In the genomic region with DNA sequence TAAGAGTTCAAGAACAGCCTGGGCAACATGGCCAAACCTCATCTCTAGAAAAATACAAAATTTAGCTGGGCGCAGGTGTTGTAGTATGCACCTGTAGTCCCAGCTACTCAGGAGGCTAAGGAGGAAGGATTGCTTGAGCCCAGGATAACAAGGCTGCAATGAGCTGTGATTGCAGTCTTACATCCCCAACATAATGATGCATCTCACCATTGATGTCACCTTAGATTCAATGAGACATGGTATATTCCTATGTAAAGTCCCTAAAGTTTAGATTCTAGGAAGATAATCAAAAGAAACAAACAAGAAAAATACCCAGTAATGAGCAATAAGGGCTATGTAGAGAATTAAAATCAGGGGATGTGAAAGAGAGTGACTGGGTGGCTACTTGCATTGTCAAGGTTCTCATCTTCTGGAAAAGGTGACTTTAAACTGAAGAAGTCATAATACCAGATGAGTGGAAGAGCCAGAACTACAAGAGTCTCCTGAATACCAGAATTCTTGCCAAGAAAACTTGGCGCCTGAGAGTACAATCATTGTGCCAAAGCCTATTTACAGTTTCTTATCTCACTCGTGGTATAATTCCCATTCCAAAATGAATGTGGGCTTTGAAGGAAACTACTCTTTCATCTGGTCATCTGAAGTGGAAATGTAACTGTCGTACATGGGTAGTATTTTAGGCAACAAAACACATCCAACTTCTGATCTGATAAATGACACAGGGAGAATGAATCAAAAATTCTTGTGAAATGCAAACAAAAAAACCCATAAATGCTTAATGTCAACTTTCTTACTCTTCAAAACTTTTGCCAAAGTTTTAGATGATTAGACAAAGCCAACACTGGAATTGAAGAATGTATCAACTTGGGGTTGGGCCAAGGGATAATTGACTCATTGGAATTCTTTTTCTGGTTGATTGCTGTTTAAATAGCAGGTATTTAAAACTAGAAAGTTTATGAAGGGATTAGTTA, we compare ENCODE assay signal across 15 cellular contexts.
DNase-seq lines count a peak whose midpoint lies in the region; ATAC-seq, FAIRE-seq and TF ChIP-seq lines count a peak whose summit lies in the region.
"Had no signal": no experiment of that assay in that cellular context is flagged by ENCODE, and none has a peak within 500 bp of the region (broad histone marks: within the 10 kb centered on the region; RNA-seq: fewer than 3 reads in every experiment).

No MANE protein-coding gene starts in this region.

- H3K9me3 Mint-ChIP-seq in Calu3 (ENCODE audit: low read depth, unreplicated experiment) (no peaks in the 10 kb centered on the region), osteocyte (ENCODE audit: unreplicated experiment) (no peaks in the 10 kb centered on the region)
- H3K9me3 Mint-ChIP-seq: naive thymus-derived CD8-positive, alpha-beta T cell; stimulated activated naive CD8-positive, alpha-beta T cell treated with anti-CD3 and anti-CD28 coated beads, Interleukin-15, Interleukin-2, amounts not matched to agents 100 ng/mL and 50 ng/mL, for 24 hours had no signal

- no peaks in the 10 kb centered on the region for H3K79me2 ChIP-seq in fibroblast of lung (ENCODE audit: control insufficient read depth, insufficient read depth, low read length)

- H3K27me3 ChIP-seq in fibroblast of lung (ENCODE audit: control insufficient read depth, insufficient read depth, low read length): no peaks in the 10 kb centered on the region

- ATAC-seq in HG02973 (IDR thresholded peaks at IDR 0.05; ENCODE audit: unreplicated experiment) (no peak), HG03460 (IDR thresholded peaks at IDR 0.05; ENCODE audit: unreplicated experiment) (no peak)
- ATAC-seq: naive thymus-derived CD8-positive, alpha-beta T cell had no signal

- H3K4me1 ChIP-seq in fibroblast of lung (ENCODE audit: control insufficient read depth, extremely low read depth, insufficient read depth, low read length): no peaks in the 10 kb centered on the region

- no peak overlapping the region for H3K27ac ChIP-seq in fibroblast of lung (ENCODE audit: insufficient read depth, low read length)
- H3K27ac ChIP-seq: WERI-Rb-1 had no signal

- no TSS peak for BruUV-seq in Calu3 (replicated peaks; lab: Mats Ljungman, UMichigan)

- H3K4me1 Mint-ChIP-seq in Calu3 (ENCODE audit: low read depth, unreplicated experiment): peaks cover 19% of the 10 kb centered on the region
- H3K4me1 Mint-ChIP-seq in osteocyte (ENCODE audit: unreplicated experiment): no peaks in the 10 kb centered on the region

- H3K9ac ChIP-seq in fibroblast of lung (ENCODE audit: insufficient read depth, low read length): no peak overlapping the region

- H3K27ac Mint-ChIP-seq in Calu3 (ENCODE audit: unreplicated experiment) (no peak overlapping the region), osteocyte (ENCODE audit: unreplicated experiment) (no peak overlapping the region)
- H3K27ac Mint-ChIP-seq: naive thymus-derived CD8-positive, alpha-beta T cell; stimulated activated naive CD8-positive, alpha-beta T cell treated with anti-CD3 and anti-CD28 coated beads, Interleukin-15, Interleukin-2, amounts not matched to agents 100 ng/mL and 50 ng/mL, for 24 hours had no signal

- intact Hi-C loops in Calu3 (cut with micrococcal nuclease; ENCODE audit: unreplicated experiment): no loop called here

- H3K36me3 ChIP-seq in fibroblast of lung (ENCODE audit: control insufficient read depth, insufficient read depth, low read length): no peaks in the 10 kb centered on the region
- H3K36me3 ChIP-seq: WERI-Rb-1 had no signal

- H3K4me3 Mint-ChIP-seq in Calu3 (ENCODE audit: low read depth, unreplicated experiment): no peak overlapping the region
- H3K4me3 Mint-ChIP-seq in osteocyte (ENCODE audit: unreplicated experiment): no peak overlapping the region
- H3K4me3 Mint-ChIP-seq: naive thymus-derived CD8-positive, alpha-beta T cell; stimulated activated naive CD8-positive, alpha-beta T cell treated with anti-CD3 and anti-CD28 coated beads, Interleukin-15, Interleukin-2, amounts not matched to agents 100 ng/mL and 50 ng/mL, for 24 hours had no signal

- no peak overlapping the region for H3K4me3 ChIP-seq in fibroblast of lung (replicated peaks in 1 of 4; ENCODE audit: control extremely low read depth in 1 of 4, insufficient read depth in 1 of 4, low read depth in 3 of 4, low read length in 4 of 4)

- CTCF ChIA-PET in Calu3 (lab: Charles Lee): no interaction called here

- peak; percentile 8 for DNase-seq in Calu3
- DNase-seq in LoVo (ENCODE audit: low spot score): peak; percentile 88
- DNase-seq in fibroblast of lung (ENCODE audit: low read depth in 2 of 2): peak in 1 of 2 donors; percentile 86
- DNase-seq in pons (ENCODE audit: low spot score): peak; percentile 8
- no peak for DNase-seq in osteocyte (ENCODE audit: extremely low spot score, unreplicated experiment)
- DNase-seq in RCC 7860 (ENCODE audit: low spot score): no peak
- DNase-seq: activated effector memory CD4-positive, alpha-beta T cell treated with anti-CD3 and anti-CD28 coated beads, Interleukin-2, amount 50 U/mL, for 16 hours; cortex of kidney; naive thymus-derived CD8-positive, alpha-beta T cell; NCI-H2081; WERI-Rb-1 had no signal

- H2AFZ ChIP-seq in fibroblast of lung (ENCODE audit: low read length): no peak overlapping the region

- TF ChIP-seq CTCF in Calu3 (IDR thresholded peaks at IDR 0.05; ENCODE audit: unreplicated experiment): no peak
- no peak for TF ChIP-seq CTCF in fibroblast of lung (conservative IDR thresholded peaks at IDR 0.05 in 1 of 2, IDR thresholded peaks at IDR 0.05 in 1 of 2; ENCODE audit: low read depth in 1 of 2, low read length in 2 of 2)
- no peak for TF ChIP-seq CTCF in osteocyte (IDR thresholded peaks at IDR 0.05)

- FAIRE-seq in RCC 7860 (lab: Jason Lieb, UNC): no peak
- FAIRE-seq: D721Med had no signal

- no peaks in the 10 kb centered on the region for H3K9me3 ChIP-seq in fibroblast of lung (ENCODE audit: control insufficient read depth, insufficient read depth, low read depth, low read length)

- peak overlapping the region; percentile 59 for H3K4me2 ChIP-seq in fibroblast of lung (ENCODE audit: extremely low read depth, insufficient read depth, low read length)

- H4K20me1 ChIP-seq in fibroblast of lung (ENCODE audit: control insufficient read depth, extremely low read depth, insufficient read depth, low read length): no peaks in the 10 kb centered on the region

- H3K36me3 Mint-ChIP-seq in Calu3 (ENCODE audit: insufficient read depth, unreplicated experiment) (no peaks in the 10 kb centered on the region), osteocyte (ENCODE audit: unreplicated experiment) (no peaks in the 10 kb centered on the region)
- H3K36me3 Mint-ChIP-seq: naive thymus-derived CD8-positive, alpha-beta T cell had no signal

- H3K27me3 Mint-ChIP-seq in Calu3 (ENCODE audit: unreplicated experiment) (no peaks in the 10 kb centered on the region), osteocyte (ENCODE audit: unreplicated experiment) (peaks cover 21% of the 10 kb centered on the region)
- H3K27me3 Mint-ChIP-seq: naive thymus-derived CD8-positive, alpha-beta T cell had no signal

Comparison
In these comparisons a context has a peak if more than half of its experiments do, and no peak if none do; other contexts are left out.
1. DNase-seq: peak in Calu3 (single experiment), LoVo (single experiment) and pons (single experiment); none in osteocyte (single experiment) and RCC 7860 (single experiment).